In genomic region chr20:25177890-25178321, GRCh38 we compare ENCODE assay signal across 1 cellular context.
TF ChIP-seq lines count a peak whose summit lies in the region.

No MANE protein-coding gene starts in this region.

TF ChIP-seq in IMR-90, 13 proteins besides CTCF, POLR2A, EP300 and RAD21 (continued from another document):
- no peak for TF ChIP-seq RFX5 (IDR thresholded peaks at IDR 0.05; ENCODE audit: low read depth, low read length)
- TF ChIP-seq MAZ (IDR thresholded peaks at IDR 0.05; ENCODE audit: borderline replicate concordance, low read depth, low read length): no peak
- TF ChIP-seq RCOR1 (IDR thresholded peaks at IDR 0.05; ENCODE audit: insufficient replicate concordance, low read length): no peak
- TF ChIP-seq ELK1 (IDR thresholded peaks at IDR 0.05; ENCODE audit: borderline replicate concordance, low read depth, low read length): no peak
